In genomic region chr7:1811850-1812692, GRCh38 we compare ENCODE assay signal across 8 cellular contexts.
DNase-seq lines count a peak whose midpoint lies in the region; ATAC-seq and TF ChIP-seq lines count a peak whose summit lies in the region.
"Had no signal": no experiment of that assay in that cellular context is flagged by ENCODE, and none has a peak within 500 bp of the region (broad histone marks: within the 10 kb centered on the region; RNA-seq: fewer than 3 reads in every experiment).

No MANE protein-coding gene starts in this region.

- H3K27ac ChIP-seq in colonic mucosa = no peak overlapping the region
- no peak overlapping the region for H3K27ac ChIP-seq in naive thymus-derived CD4-positive, alpha-beta T cell (ENCODE audit: low read depth, low read length)

- DNase-seq in NCI-H2171 (lab: John Stamatoyannopoulos, UW) (peak; percentile 40), colonic mucosa (no peak), pons (ENCODE audit: low spot score) (peak; percentile 1)
- DNase-seq in naive thymus-derived CD4-positive, alpha-beta T cell = no peak

- no peaks in the 10 kb centered on the region for H3K9me3 ChIP-seq in colonic mucosa
- no peaks in the 10 kb centered on the region for H3K9me3 ChIP-seq in naive thymus-derived CD4-positive, alpha-beta T cell (ENCODE audit: control insufficient read depth in 2 of 3, low read length in 3 of 3)

- no peak overlapping the region for H3K4me3 ChIP-seq in colonic mucosa
- H3K4me3 ChIP-seq in naive thymus-derived CD4-positive, alpha-beta T cell (ENCODE audit: low read length) = no peak overlapping the region

- H3K9me3 Mint-ChIP-seq in naive thymus-derived CD4-positive, alpha-beta T cell = peaks cover 0 to 1% (median 0%) of the 10 kb centered on the region in 11 donors
- H3K9me3 Mint-ChIP-seq: memory B cell had no signal

- H3K4me1 Mint-ChIP-seq in naive thymus-derived CD4-positive, alpha-beta T cell = no peaks in the 10 kb centered on the region
- H3K4me1 Mint-ChIP-seq: memory B cell had no signal

- no peaks in the 10 kb centered on the region for H3K27me3 Mint-ChIP-seq in naive thymus-derived CD4-positive, alpha-beta T cell
- H3K27me3 Mint-ChIP-seq: memory B cell had no signal

- CTCF ChIA-PET in naive thymus-derived CD4-positive, alpha-beta T cell (lab: Charles Lee) = no interaction called here

- H3K4me1 ChIP-seq in colonic mucosa = no peaks in the 10 kb centered on the region
- H3K4me1 ChIP-seq in naive thymus-derived CD4-positive, alpha-beta T cell (ENCODE audit: control insufficient read depth in 2 of 2, insufficient read depth in 2 of 2, low read length in 2 of 2) = no peaks in the 10 kb centered on the region

- H3K27me3 ChIP-seq in colonic mucosa = no peaks in the 10 kb centered on the region
- H3K27me3 ChIP-seq in naive thymus-derived CD4-positive, alpha-beta T cell (ENCODE audit: control insufficient read depth in 2 of 2, insufficient read depth in 2 of 2, low read length in 2 of 2) = no peaks in the 10 kb centered on the region

- POLR2A ChIA-PET in naive thymus-derived CD4-positive, alpha-beta T cell (lab: Charles Lee) = no interaction called here

- no peak overlapping the region for H3K4me3 Mint-ChIP-seq in naive thymus-derived CD4-positive, alpha-beta T cell
- H3K4me3 Mint-ChIP-seq: memory B cell had no signal

- intact Hi-C loops in colonic mucosa (cut with DNase I) = no loop called here
- intact Hi-C loops in naive thymus-derived CD4-positive, alpha-beta T cell (cut with micrococcal nuclease) = loop anchor here in 1 of 2 donors (1.0 kb wide), 1 partner anchor 536 kb away; no protein-coding TSS in a partner anchor

- ATAC-seq in GM19452 (IDR thresholded peaks at IDR 0.05; ENCODE audit: unreplicated experiment) = no peak
- no peak for ATAC-seq in HG03469 (IDR thresholded peaks at IDR 0.05; ENCODE audit: unreplicated experiment)
- no peak for ATAC-seq in naive thymus-derived CD4-positive, alpha-beta T cell

- no peaks in the 10 kb centered on the region for H3K36me3 Mint-ChIP-seq in naive thymus-derived CD4-positive, alpha-beta T cell

- peak overlapping the region in 2 of 9 donors; percentile 12 to 16 for H3K27ac Mint-ChIP-seq in naive thymus-derived CD4-positive, alpha-beta T cell
- H3K27ac Mint-ChIP-seq: memory B cell had no signal

- H3K36me3 ChIP-seq in colonic mucosa = no peaks in the 10 kb centered on the region
- H3K36me3 ChIP-seq in naive thymus-derived CD4-positive, alpha-beta T cell (ENCODE audit: control insufficient read depth in 2 of 3, insufficient read depth in 3 of 3, low read length in 3 of 3) = peaks cover 0 to 22% (median 0%) of the 10 kb centered on the region in 3 experiments

- H3K9ac ChIP-seq in colonic mucosa (ENCODE audit: low read depth in 2 of 2, low read length in 2 of 2) = no peak overlapping the region

- peak; percentile 41; the same call in 1 of the 3 replicates for TF ChIP-seq CTCF in GM12872 (IDR thresholded peaks at IDR 0.05; ENCODE audit: insufficient read depth, low read depth, low read length)
- peak; percentile 23 for TF ChIP-seq CTCF in colonic mucosa (IDR thresholded peaks at IDR 0.05)

Comparison
In these comparisons a context has a peak if more than half of its experiments do, and no peak if none do; other contexts are left out.
1. DNase-seq: peak in NCI-H2171 (single experiment) and pons (single experiment); none in colonic mucosa (single experiment) and naive thymus-derived CD4-positive, alpha-beta T cell (0 of 9).